ENCODE assay signal across 17 cellular contexts in the genomic region with DNA sequence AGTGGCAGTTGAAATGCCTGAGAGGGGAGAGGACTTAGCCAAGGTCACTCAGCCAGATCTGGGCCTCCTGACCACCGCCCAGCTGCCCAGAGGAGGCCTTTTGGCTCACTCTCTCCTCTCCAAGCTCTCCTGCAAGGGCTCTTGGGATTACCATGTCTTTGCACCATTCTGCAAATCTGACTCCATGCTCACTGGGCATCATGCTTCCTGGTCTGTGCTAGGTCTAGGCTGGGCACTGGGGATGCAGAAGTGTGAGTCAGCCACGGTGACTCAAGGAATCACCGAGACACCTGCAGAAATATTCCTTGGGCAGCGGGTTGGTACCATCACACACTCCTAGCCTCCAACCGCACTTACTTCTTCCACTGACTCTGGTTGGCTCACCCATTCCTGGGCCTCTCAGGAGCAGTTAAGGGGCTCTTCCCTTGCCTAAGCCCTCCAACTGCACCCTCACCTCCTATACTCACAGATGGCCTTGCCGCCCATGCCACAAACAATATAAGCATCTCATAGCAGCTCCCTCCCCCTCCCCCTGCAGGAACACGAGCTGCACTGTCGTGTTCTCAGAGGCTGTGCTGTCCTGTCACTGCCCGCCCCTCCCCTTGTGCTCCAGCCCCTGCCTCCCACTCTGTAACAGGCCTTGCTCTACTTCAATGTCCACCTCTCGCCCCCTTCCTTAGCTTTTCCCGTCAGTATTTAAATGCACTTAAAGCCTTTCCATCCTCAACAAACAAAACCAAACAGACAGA. TPM values are rescaled to one million over a fixed set of nuclear protein-coding genes. Genes with fewer than 3 reads are reported as not detected.
DNase-seq lines count a peak whose midpoint lies in the region; ATAC-seq, FAIRE-seq and TF ChIP-seq lines count a peak whose summit lies in the region.
"Had no signal": no experiment of that assay in that cellular context is flagged by ENCODE, and none has a peak within 500 bp of the region (broad histone marks: within the 10 kb centered on the region; RNA-seq: fewer than 3 reads in every experiment).

No MANE protein-coding gene starts in this region.

- no peaks in the 10 kb centered on the region for H3K79me1 ChIP-seq in H1 (ENCODE audit: low read depth, low read length)

- CTCF ChIA-PET in PC-3 (lab: Charles Lee) (interaction anchor here (0.7 kb wide), 1 partner anchor 158 kb away, joined by 3 read pairs; no protein-coding TSS in a partner anchor), H1 (lab: Charles Lee; ENCODE audit: partially characterized antibody) (interaction anchor here (0.6 to 1.9 kb wide), 14 partner anchors 9 to 638 kb away, joined by 3 to 9 read pairs (median 3); a partner anchor contains a TSS)

- H3K14ac ChIP-seq in H1 (ENCODE audit: insufficient read length) = no peak overlapping the region

- H4K5ac ChIP-seq in H1 (ENCODE audit: insufficient read length, low read depth, low read length) = no peak overlapping the region

- H3K9me3 Mint-ChIP-seq in neural progenitor cell = no peaks in the 10 kb centered on the region
- H3K9me3 Mint-ChIP-seq: activated naive CD4-positive, alpha-beta T cell treated with anti-CD3 and anti-CD28 coated beads, Interleukin-2, amount 10 ng/mL, durations not matched to agents 7 days and 5 days; stimulated activated effector memory CD8-positive, alpha-beta T cell treated with anti-CD3 and anti-CD28 coated beads, Interleukin-12 subunit alpha, Interleukin-12 subunit beta, amount 100 ng/mL, for 72 hours had no signal

- no peaks in the 10 kb centered on the region for H3K79me2 ChIP-seq in PC-3 (ENCODE audit: low read length)
- no peaks in the 10 kb centered on the region for H3K79me2 ChIP-seq in H1 (ENCODE audit: control insufficient read depth in 1 of 2, insufficient read depth in 2 of 2, low read length in 2 of 2)
- H3K79me2 ChIP-seq in neural progenitor cell (ENCODE audit: low read depth) = no peaks in the 10 kb centered on the region

- no peaks in the 10 kb centered on the region for H3F3A ChIP-seq in PC-3 (ENCODE audit: low read length, unreplicated experiment)
- H3F3A ChIP-seq in neural progenitor cell (ENCODE audit: low read depth) = no peaks in the 10 kb centered on the region

- H2AFZ ChIP-seq in PC-3 (ENCODE audit: low read length) = no peak overlapping the region
- no peak overlapping the region for H2AFZ ChIP-seq in H1 (ENCODE audit: low read length)
- H2AFZ ChIP-seq in neural progenitor cell (replicated peaks) = no peak overlapping the region

- H3K4ac ChIP-seq in H1 (replicated peaks; ENCODE audit: insufficient read length, low read depth, low read length) = no peak overlapping the region

- POLR2A ChIA-PET in PC-3 (lab: Charles Lee; ENCODE audit: unreplicated experiment) (interaction anchor here (0.6 kb wide), 1 partner anchor 173 kb away, joined by 3 read pairs; no protein-coding TSS in a partner anchor), H1 (lab: Charles Lee; ENCODE audit: partially characterized antibody) (interaction anchor here (0.9 kb wide), 1 partner anchor 39 kb away, joined by 3 read pairs; no protein-coding TSS in a partner anchor)

- H3K9me3 ChIP-seq in PC-3 (ENCODE audit: low read length) (no peaks in the 10 kb centered on the region), H1 (ENCODE audit: insufficient read depth in 2 of 2, low read depth in 1 of 2, low read length in 1 of 2) (no peaks in the 10 kb centered on the region), neural progenitor cell (ENCODE audit: low read depth) (no peaks in the 10 kb centered on the region)
- H3K9me3 ChIP-seq: esophagus squamous epithelium, psoas muscle had no signal

- peaks cover 15% of the 10 kb centered on the region for H3K4me1 Mint-ChIP-seq in neural progenitor cell
- H3K4me1 Mint-ChIP-seq: activated naive CD4-positive, alpha-beta T cell treated with anti-CD3 and anti-CD28 coated beads, Interleukin-2, amount 10 ng/mL, durations not matched to agents 7 days and 5 days had no signal

- no peak for TF ChIP-seq RAD21 in H1 (IDR thresholded peaks at IDR 0.05 in 1 of 2, conservative IDR thresholded peaks at IDR 0.05 in 1 of 2; ENCODE audit: low read depth in 2 of 2, low read length in 2 of 2)

- no peak overlapping the region for H2AK5ac ChIP-seq in H1 (ENCODE audit: low read depth, low read length)

- H2BK12ac ChIP-seq in H1 (ENCODE audit: low read depth, low read length) = no peak overlapping the region

- H2BK120ac ChIP-seq in H1 (replicated peaks; ENCODE audit: low read depth, low read length) = no peak overlapping the region

- no peak for TF ChIP-seq CTCF in PC-3 (conservative IDR thresholded peaks at IDR 0.05; ENCODE audit: low read depth, low read length)
- no peak for TF ChIP-seq CTCF in H1 (IDR thresholded peaks at IDR 0.05; ENCODE audit: control extremely low read depth in 1 of 3, insufficient read depth in 1 of 3, low read depth in 1 of 3, low read length in 3 of 3)
- TF ChIP-seq CTCF in neural progenitor cell (IDR thresholded peaks at IDR 0.05) = no peak
- TF ChIP-seq CTCF in GM20000 (IDR thresholded peaks at IDR 0.05; ENCODE audit: extremely low read depth, missing control alignments) = no peak

- H3K23ac ChIP-seq in H1 (ENCODE audit: insufficient read length) = no peak overlapping the region

- peaks cover 5% of the 10 kb centered on the region for H3K27me3 Mint-ChIP-seq in neural progenitor cell (ENCODE audit: insufficient read depth, low read depth)

- 73% methylated on average over 11 of the region's 11 CpGs; no CpG with 5 or more reads in 1 of the 2 experiments for WGBS in H1 (ENCODE audit: extremely low coverage in 1 of 2, insufficient coverage in 1 of 2, insufficient read length in 1 of 2, insufficient replicate concordance in 2 of 2, low coverage in 1 of 2, low lambda C conversion rate in 2 of 2, missing lambda C conversion rate in 1 of 2), 2 experiments

- no peak overlapping the region for H3K27ac Mint-ChIP-seq in neural progenitor cell
- H3K27ac Mint-ChIP-seq: activated naive CD4-positive, alpha-beta T cell treated with anti-CD3 and anti-CD28 coated beads, Interleukin-2, amount 10 ng/mL, durations not matched to agents 7 days and 5 days; stimulated activated effector memory CD8-positive, alpha-beta T cell treated with anti-CD3 and anti-CD28 coated beads, Interleukin-12 subunit alpha, Interleukin-12 subunit beta, amount 100 ng/mL, for 72 hours had no signal

- no peak for TF ChIP-seq POLR2A in H1 (IDR thresholded peaks at IDR 0.05; ENCODE audit: control extremely low read depth in 1 of 2, low read depth in 2 of 2, low read length in 2 of 2)

- peak overlapping the region; percentile 25; the same call in 1 of the 2 replicates for H2BK15ac ChIP-seq in H1 (ENCODE audit: low read length)

- H3K36me3 Mint-ChIP-seq in neural progenitor cell = no peaks in the 10 kb centered on the region
- H3K36me3 Mint-ChIP-seq: activated naive CD4-positive, alpha-beta T cell treated with anti-CD3 and anti-CD28 coated beads, Interleukin-2, amount 10 ng/mL, durations not matched to agents 7 days and 5 days; stimulated activated effector memory CD8-positive, alpha-beta T cell treated with anti-CD3 and anti-CD28 coated beads, Interleukin-12 subunit alpha, Interleukin-12 subunit beta, amount 100 ng/mL, for 72 hours had no signal

- H3K4me3 Mint-ChIP-seq in neural progenitor cell = no peak overlapping the region
- H3K4me3 Mint-ChIP-seq: activated naive CD4-positive, alpha-beta T cell treated with anti-CD3 and anti-CD28 coated beads, Interleukin-2, amount 10 ng/mL, durations not matched to agents 7 days and 5 days; stimulated activated effector memory CD8-positive, alpha-beta T cell treated with anti-CD3 and anti-CD28 coated beads, Interleukin-12 subunit alpha, Interleukin-12 subunit beta, amount 100 ng/mL, for 72 hours had no signal

- no peaks in the 10 kb centered on the region for H4K20me1 ChIP-seq in PC-3 (ENCODE audit: low read length)
- peaks cover 0 to 7% of the 10 kb centered on the region in 2 experiments for H4K20me1 ChIP-seq in H1 (replicated peaks in 1 of 2; ENCODE audit: control insufficient read depth in 1 of 2, insufficient read depth in 2 of 2, low read length in 2 of 2)
- no peaks in the 10 kb centered on the region for H4K20me1 ChIP-seq in neural progenitor cell (ENCODE audit: low read depth)

- H2BK5ac ChIP-seq in H1 (ENCODE audit: low read depth, low read length) = no peak overlapping the region

- no peak overlapping the region for H4K8ac ChIP-seq in H1 (ENCODE audit: extremely low read depth, insufficient read depth, low read length)

- DNase-seq in C1 segment of cervical spinal cord (lab: John Stamatoyannopoulos, UW) (peak in 10 of 14 donors; percentile 5 to 51 (median 14)), PC-3 (peak; percentile 75), H1 (ENCODE audit: low read depth in 1 of 2, low spot score in 2 of 2) (no peak), neural progenitor cell (ENCODE audit: low spot score) (peak; percentile 25), GM20000 (ENCODE audit: low spot score) (no peak), DMS153 treated with DMSO at 0.1 percent for 48 hours (lab: John Stamatoyannopoulos, UW; ENCODE audit: unreplicated experiment) (no peak), OCI-M2 (lab: John Stamatoyannopoulos, UW; ENCODE audit: unreplicated experiment) (no peak)
- no peak for DNase-seq in stimulated activated CD4-positive, alpha-beta T cell treated with anti-CD3 and anti-CD28 coated beads, Interleukin-15, amount 100 ng/mL, for 24 hours
- DNase-seq: activated naive CD4-positive, alpha-beta T cell treated with anti-CD3 and anti-CD28 coated beads, Interleukin-2, amount 10 ng/mL, durations not matched to agents 7 days and 5 days; esophagus squamous epithelium; GF-D8; NCI-H1436; psoas muscle; stimulated activated CD4-positive, alpha-beta T cell treated with anti-CD3 and anti-CD28 coated beads, Interleukin-4, amount 100 ng/mL, for 1 hour had no signal

- no peak overlapping the region for H2BK20ac ChIP-seq in H1 (ENCODE audit: low read length)

- H3K4me1 ChIP-seq in PC-3 (ENCODE audit: insufficient read depth, low read length) (peaks cover 19% of the 10 kb centered on the region), H1 (replicated peaks in 1 of 4; ENCODE audit: control insufficient read depth in 3 of 4, insufficient read depth in 4 of 4, low read length in 3 of 4) (peaks cover 0 to 18% (median 9%) of the 10 kb centered on the region in 4 experiments; a peak in 6 of 7 replicates), neural progenitor cell (peaks cover 6% of the 10 kb centered on the region)

- H3K23me2 ChIP-seq in H1 (ENCODE audit: low read depth, low read length) = peaks cover 13% of the 10 kb centered on the region; the same call in 1 of the 2 replicates

- no peak for TF ChIP-seq EP300 in H1 (IDR thresholded peaks at IDR 0.05; ENCODE audit: borderline replicate concordance in 1 of 2, low read depth in 2 of 2, low read length in 2 of 2)

- ATAC-seq in PC-3 = peak; percentile 78
- ATAC-seq: psoas muscle; stimulated activated effector memory CD8-positive, alpha-beta T cell treated with anti-CD3 and anti-CD28 coated beads, Interleukin-12 subunit alpha, Interleukin-12 subunit beta, amount 100 ng/mL, for 72 hours had no signal

- intact Hi-C loops in PC-3 (cut with micrococcal nuclease) = no loop called here

- no peak for FAIRE-seq in H1 (lab: Jason Lieb, UNC)

- H3K27ac ChIP-seq in PC-3 (ENCODE audit: low read length) = no peak overlapping the region
- H3K27ac ChIP-seq in H1 (ENCODE audit: low read depth, low read length) = no peak overlapping the region
- no peak overlapping the region for H3K27ac ChIP-seq in neural progenitor cell
- H3K27ac ChIP-seq: esophagus squamous epithelium, psoas muscle, VCaP had no signal

- no peaks in the 10 kb centered on the region for H3K9me2 ChIP-seq in PC-3 (replicated peaks; ENCODE audit: low read length)

- H3K27me3 ChIP-seq in PC-3 (ENCODE audit: low read length) (no peaks in the 10 kb centered on the region), H1 (replicated peaks in 1 of 4; ENCODE audit: control insufficient read depth in 3 of 4, extremely low read depth in 1 of 4, insufficient read depth in 3 of 4, low read length in 3 of 4) (peaks cover 0 to 11% (median 8%) of the 10 kb centered on the region in 4 experiments; a peak in 5 of 7 replicates), neural progenitor cell (peaks cover 14% of the 10 kb centered on the region)

- no peak overlapping the region for H4K91ac ChIP-seq in H1 (replicated peaks; ENCODE audit: insufficient read length, low read length)

- BruUV-seq in PC-3 (replicated peaks; lab: Mats Ljungman, UMichigan) = no TSS peak

- peak overlapping the region; percentile 69; the same call in 1 of the 2 replicates for H3K4me2 ChIP-seq in PC-3 (ENCODE audit: low read length)
- no peak overlapping the region for H3K4me2 ChIP-seq in H1 (ENCODE audit: insufficient read depth in 1 of 2, low read depth in 2 of 2, low read length in 2 of 2)
- no peak overlapping the region for H3K4me2 ChIP-seq in neural progenitor cell

- H3K9ac ChIP-seq in PC-3 (ENCODE audit: low read length) (no peak overlapping the region), H1 (replicated peaks in 1 of 4; ENCODE audit: extremely low read depth in 1 of 4, low read depth in 3 of 4, low read length in 3 of 4) (no peak overlapping the region; a peak in 1 of 7 replicates), neural progenitor cell (no peak overlapping the region)

- H3K56ac ChIP-seq in H1 (replicated peaks; ENCODE audit: insufficient read length, low read depth, low read length) = no peak overlapping the region

- no peak overlapping the region for H3K18ac ChIP-seq in H1 (ENCODE audit: extremely low read depth, low read length)

- H3K4me3 ChIP-seq in PC-3 (ENCODE audit: low read length) = no peak overlapping the region
- H3K4me3 ChIP-seq in H1 (ENCODE audit: extremely low read depth in 1 of 4, insufficient read depth in 2 of 4, low read depth in 3 of 4, low read length in 4 of 4) = no peak overlapping the region
- no peak overlapping the region for H3K4me3 ChIP-seq in neural progenitor cell
- H3K4me3 ChIP-seq: esophagus squamous epithelium, psoas muscle had no signal

- no peaks in the 10 kb centered on the region for H3K36me3 ChIP-seq in PC-3 (ENCODE audit: low read depth, low read length)
- no peaks in the 10 kb centered on the region for H3K36me3 ChIP-seq in H1 (ENCODE audit: control insufficient read depth in 2 of 4, insufficient read depth in 4 of 4, low read length in 3 of 4)
- H3K36me3 ChIP-seq in neural progenitor cell = no peaks in the 10 kb centered on the region
- H3K36me3 ChIP-seq: esophagus squamous epithelium had no signal

RNA-seq across cellular contexts. Expression of a gene that starts 34.8 kb away (rescaled TPM):
- total RNA-seq in PC-3 (2014; rRNA removed) = 0.35 TPM in 1 of 2 replicates, not detected in the other
- not detected in 2 replicates for total RNA-seq in H1 (2021; fragmentation: NEBNext Ultra II Directional; extraction: Animal tissue kit (Norgen Biotek cat#: 25700))
- not detected in 2 replicates for polyA plus RNA-seq in H1 (2011; rRNA removed)
- polyA plus RNA-seq in H1 (2011; cell fraction: cytosol; rRNA removed) = not detected
- 0.04 TPM for polyA plus RNA-seq in H1 (2011; cell fraction: nucleus; rRNA removed)
- not detected in 4 replicates for polyA plus RNA-seq in H1 (2012, experiment 1 of 2)
- not detected for polyA plus RNA-seq in H1 (2012, experiment 2 of 2)
- not detected for polyA plus RNA-seq in H1 (2013, experiment 1 of 2)
- polyA plus RNA-seq in H1 (2013, experiment 2 of 2) = not detected
- polyA minus RNA-seq in H1 (2011; rRNA and poly(A)+ RNA removed) = 0.19 TPM in 1 of 2 replicates, not detected in the other
- not detected for polyA minus RNA-seq in H1 (2011; cell fraction: cytosol; rRNA and poly(A)+ RNA removed)
- not detected for polyA minus RNA-seq in H1 (2011; cell fraction: nucleus; rRNA and poly(A)+ RNA removed)
- 0.15 TPM in 1 of 2 replicates, not detected in the other for total RNA-seq in neural progenitor cell (ENCODE audit: low replicate concordance)
- total RNA-seq: psoas muscle had no signal
- polyA plus RNA-seq: BJ, psoas muscle had no signal

Comparison
In these comparisons a context has a peak if more than half of its experiments do, and no peak if none do; other contexts are left out.
1. DNase-seq: peak in C1 segment of cervical spinal cord (10 of 14), PC-3 (single experiment) and neural progenitor cell (single experiment); none in H1 (0 of 2), GM20000 (single experiment), stimulated activated CD4-positive, alpha-beta T cell treated with anti-CD3 and anti-CD28 coated beads, Interleukin-15, amount 100 ng/mL, for 24 hours (single experiment), DMS153 treated with DMSO at 0.1 percent for 48 hours (single experiment) and OCI-M2 (single experiment).